ENCODE assay signal across 2 cellular contexts in the genomic region with DNA sequence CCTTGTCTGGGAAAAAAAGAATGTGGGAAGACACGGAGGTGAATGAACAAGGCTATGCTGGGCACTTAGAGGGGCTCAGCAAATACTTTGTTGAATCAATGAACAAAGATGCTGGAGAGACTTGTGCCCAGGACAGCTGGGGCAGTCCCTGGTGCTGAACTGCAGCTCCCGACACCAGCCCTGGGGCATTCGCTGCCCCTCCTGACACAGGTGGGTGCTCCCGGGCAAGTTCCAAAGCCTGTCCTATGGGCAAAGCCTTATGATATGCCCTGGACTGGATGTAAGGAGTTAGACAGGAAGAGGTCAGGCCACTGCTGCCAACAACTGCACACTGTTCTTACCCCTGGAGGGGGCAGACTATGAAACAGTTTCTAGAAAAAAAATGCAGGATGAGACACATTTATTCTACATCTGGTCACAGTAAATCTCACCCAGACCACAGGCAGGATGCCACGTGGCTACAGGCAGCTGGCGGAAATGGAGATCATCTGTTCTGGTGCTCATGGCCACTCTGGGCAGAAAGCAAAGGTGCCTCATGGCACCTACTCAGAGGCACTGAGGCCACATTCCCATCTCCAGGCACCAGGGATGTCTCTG.
TF ChIP-seq lines count a peak whose summit lies in the region.

No MANE protein-coding gene starts in this region.

TF ChIP-seq in A549, 52 proteins besides CTCF, POLR2A, EP300 and RAD21:
- no peak for TF ChIP-seq HDAC2 (IDR thresholded peaks at IDR 0.05)
- no peak for TF ChIP-seq SMC3 (IDR thresholded peaks at IDR 0.05)
- TF ChIP-seq, protein P1, sequence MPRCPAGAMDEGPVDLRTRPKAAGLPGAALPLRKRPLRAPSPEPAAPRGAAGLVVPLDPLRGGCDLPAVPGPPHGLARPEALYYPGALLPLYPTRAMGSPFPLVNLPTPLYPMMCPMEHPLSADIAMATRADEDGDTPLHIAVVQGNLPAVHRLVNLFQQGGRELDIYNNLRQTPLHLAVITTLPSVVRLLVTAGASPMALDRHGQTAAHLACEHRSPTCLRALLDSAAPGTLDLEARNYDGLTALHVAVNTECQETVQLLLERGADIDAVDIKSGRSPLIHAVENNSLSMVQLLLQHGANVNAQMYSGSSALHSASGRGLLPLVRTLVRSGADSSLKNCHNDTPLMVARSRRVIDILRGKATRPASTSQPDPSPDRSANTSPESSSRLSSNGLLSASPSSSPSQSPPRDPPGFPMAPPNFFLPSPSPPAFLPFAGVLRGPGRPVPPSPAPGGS (IDR thresholded peaks at IDR 0.05) = no peak
- TF ChIP-seq MYC (IDR thresholded peaks at IDR 0.05; ENCODE audit: borderline replicate concordance, low read length) = no peak
- no peak for TF ChIP-seq RCOR1 (IDR thresholded peaks at IDR 0.05; ENCODE audit: low read depth, low read length)
- TF ChIP-seq NPAS2 (CRISPR knock-in tag; IDR thresholded peaks at IDR 0.05; ENCODE audit: borderline replicate concordance) = no peak
- no peak for TF ChIP-seq ZFP36 (IDR thresholded peaks at IDR 0.05; ENCODE audit: borderline replicate concordance, partially characterized antibody)
- TF ChIP-seq CHD2 (IDR thresholded peaks at IDR 0.05; ENCODE audit: low read length, partially characterized antibody) = no peak
- TF ChIP-seq MAZ (IDR thresholded peaks at IDR 0.05; ENCODE audit: borderline replicate concordance, low read depth, low read length) = no peak
- TF ChIP-seq JUN (IDR thresholded peaks at IDR 0.05) = no peak
- TF ChIP-seq, protein P2, sequence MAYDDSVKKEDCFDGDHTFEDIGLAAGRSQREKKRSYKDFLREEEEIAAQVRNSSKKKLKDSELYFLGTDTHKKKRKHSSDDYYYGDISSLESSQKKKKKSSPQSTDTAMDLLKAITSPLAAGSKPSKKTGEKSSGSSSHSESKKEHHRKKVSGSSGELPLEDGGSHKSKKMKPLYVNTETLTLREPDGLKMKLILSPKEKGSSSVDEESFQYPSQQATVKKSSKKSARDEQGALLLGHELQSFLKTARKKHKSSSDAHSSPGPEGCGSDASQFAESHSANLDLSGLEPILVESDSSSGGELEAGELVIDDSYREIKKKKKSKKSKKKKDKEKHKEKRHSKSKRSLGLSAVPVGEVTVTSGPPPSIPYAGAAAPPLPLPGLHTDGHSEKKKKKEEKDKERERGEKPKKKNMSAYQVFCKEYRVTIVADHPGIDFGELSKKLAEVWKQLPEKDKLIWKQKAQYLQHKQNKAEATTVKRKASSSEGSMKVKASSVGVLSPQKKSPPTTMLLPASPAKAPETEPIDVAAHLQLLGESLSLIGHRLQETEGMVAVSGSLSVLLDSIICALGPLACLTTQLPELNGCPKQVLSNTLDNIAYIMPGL (CRISPR knock-in tag; IDR thresholded peaks at IDR 0.05; ENCODE audit: borderline replicate concordance) = no peak
- TF ChIP-seq CBX2 (IDR thresholded peaks at IDR 0.05; ENCODE audit: borderline replicate concordance, low read depth) = no peak
- TF ChIP-seq, protein P3, sequence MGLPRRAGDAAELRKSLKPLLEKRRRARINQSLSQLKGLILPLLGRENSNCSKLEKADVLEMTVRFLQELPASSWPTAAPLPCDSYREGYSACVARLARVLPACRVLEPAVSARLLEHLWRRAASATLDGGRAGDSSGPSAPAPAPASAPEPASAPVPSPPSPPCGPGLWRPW (IDR thresholded peaks at IDR 0.05) = no peak
- TF ChIP-seq, protein P4, sequence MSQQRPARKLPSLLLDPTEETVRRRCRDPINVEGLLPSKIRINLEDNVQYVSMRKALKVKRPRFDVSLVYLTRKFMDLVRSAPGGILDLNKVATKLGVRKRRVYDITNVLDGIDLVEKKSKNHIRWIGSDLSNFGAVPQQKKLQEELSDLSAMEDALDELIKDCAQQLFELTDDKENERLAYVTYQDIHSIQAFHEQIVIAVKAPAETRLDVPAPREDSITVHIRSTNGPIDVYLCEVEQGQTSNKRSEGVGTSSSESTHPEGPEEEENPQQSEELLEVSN (IDR thresholded peaks at IDR 0.05; ENCODE audit: borderline replicate concordance, low read depth) = no peak
- TF ChIP-seq HOXB13 (CRISPR knock-in tag; IDR thresholded peaks at IDR 0.05; ENCODE audit: low read depth) = no peak
- no peak for TF ChIP-seq CEBPB (IDR thresholded peaks at IDR 0.05)
- TF ChIP-seq GATA3 (IDR thresholded peaks at IDR 0.05; ENCODE audit: borderline replicate concordance) = no peak
- TF ChIP-seq EHF (CRISPR knock-in tag; IDR thresholded peaks at IDR 0.05) = no peak

TF ChIP-seq in HepG2, 621 proteins besides CTCF, POLR2A, EP300 and RAD21:
- no peak for TF ChIP-seq GLI4 (CRISPR knock-in tag; IDR thresholded peaks at IDR 0.05; ENCODE audit: borderline replicate concordance)
- TF ChIP-seq, protein P5, sequence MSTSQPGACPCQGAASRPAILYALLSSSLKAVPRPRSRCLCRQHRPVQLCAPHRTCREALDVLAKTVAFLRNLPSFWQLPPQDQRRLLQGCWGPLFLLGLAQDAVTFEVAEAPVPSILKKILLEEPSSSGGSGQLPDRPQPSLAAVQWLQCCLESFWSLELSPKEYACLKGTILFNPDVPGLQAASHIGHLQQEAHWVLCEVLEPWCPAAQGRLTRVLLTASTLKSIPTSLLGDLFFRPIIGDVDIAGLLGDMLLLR (CRISPR knock-in tag; IDR thresholded peaks at IDR 0.05) = no peak
- no peak for TF ChIP-seq ZSCAN29 (CRISPR knock-in tag; conservative IDR thresholded peaks at IDR 0.05)
- no peak for TF ChIP-seq ZNF773 (CRISPR knock-in tag; IDR thresholded peaks at IDR 0.05; ENCODE audit: borderline replicate concordance)
- no peak for TF ChIP-seq BRD4 (CRISPR knock-in tag; IDR thresholded peaks at IDR 0.05)
- TF ChIP-seq, protein P6, sequence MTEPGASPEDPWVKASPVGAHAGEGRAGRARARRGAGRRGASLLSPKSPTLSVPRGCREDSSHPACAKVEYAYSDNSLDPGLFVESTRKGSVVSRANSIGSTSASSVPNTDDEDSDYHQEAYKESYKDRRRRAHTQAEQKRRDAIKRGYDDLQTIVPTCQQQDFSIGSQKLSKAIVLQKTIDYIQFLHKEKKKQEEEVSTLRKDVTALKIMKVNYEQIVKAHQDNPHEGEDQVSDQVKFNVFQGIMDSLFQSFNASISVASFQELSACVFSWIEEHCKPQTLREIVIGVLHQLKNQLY (CRISPR knock-in tag; IDR thresholded peaks at IDR 0.05) = no peak
- TF ChIP-seq, protein P7, sequence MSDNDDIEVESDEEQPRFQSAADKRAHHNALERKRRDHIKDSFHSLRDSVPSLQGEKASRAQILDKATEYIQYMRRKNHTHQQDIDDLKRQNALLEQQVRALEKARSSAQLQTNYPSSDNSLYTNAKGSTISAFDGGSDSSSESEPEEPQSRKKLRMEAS (IDR thresholded peaks at IDR 0.05) = no peak
- TF ChIP-seq ZBTB3 (CRISPR knock-in tag; IDR thresholded peaks at IDR 0.05; ENCODE audit: borderline replicate concordance, low read depth) = no peak
- no peak for TF ChIP-seq SPEN (CRISPR knock-in tag; IDR thresholded peaks at IDR 0.05; ENCODE audit: low read depth)
- TF ChIP-seq, protein P8, sequence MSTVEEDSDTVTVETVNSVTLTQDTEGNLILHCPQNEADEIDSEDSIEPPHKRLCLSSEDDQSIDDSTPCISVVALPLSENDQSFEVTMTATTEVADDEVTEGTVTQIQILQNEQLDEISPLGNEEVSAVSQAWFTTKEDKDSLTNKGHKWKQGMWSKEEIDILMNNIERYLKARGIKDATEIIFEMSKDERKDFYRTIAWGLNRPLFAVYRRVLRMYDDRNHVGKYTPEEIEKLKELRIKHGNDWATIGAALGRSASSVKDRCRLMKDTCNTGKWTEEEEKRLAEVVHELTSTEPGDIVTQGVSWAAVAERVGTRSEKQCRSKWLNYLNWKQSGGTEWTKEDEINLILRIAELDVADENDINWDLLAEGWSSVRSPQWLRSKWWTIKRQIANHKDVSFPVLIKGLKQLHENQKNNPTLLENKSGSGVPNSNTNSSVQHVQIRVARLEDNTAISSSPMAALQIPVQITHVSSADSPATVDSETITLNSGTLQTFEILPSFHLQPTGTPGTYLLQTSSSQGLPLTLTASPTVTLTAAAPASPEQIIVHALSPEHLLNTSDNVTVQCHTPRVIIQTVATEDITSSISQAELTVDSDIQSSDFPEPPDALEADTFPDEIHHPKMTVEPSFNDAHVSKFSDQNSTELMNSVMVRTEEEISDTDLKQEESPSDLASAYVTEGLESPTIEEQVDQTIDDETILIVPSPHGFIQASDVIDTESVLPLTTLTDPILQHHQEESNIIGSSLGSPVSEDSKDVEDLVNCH (CRISPR knock-in tag; IDR thresholded peaks at IDR 0.05) = no peak
- TF ChIP-seq ZNF138 (CRISPR knock-in tag; IDR thresholded peaks at IDR 0.05; ENCODE audit: low read depth) = no peak
- TF ChIP-seq HNF4A (CRISPR knock-in tag; IDR thresholded peaks at IDR 0.05) = no peak
- TF ChIP-seq ZNF768 (CRISPR knock-in tag; IDR thresholded peaks at IDR 0.05) = no peak
- TF ChIP-seq, protein P9, sequence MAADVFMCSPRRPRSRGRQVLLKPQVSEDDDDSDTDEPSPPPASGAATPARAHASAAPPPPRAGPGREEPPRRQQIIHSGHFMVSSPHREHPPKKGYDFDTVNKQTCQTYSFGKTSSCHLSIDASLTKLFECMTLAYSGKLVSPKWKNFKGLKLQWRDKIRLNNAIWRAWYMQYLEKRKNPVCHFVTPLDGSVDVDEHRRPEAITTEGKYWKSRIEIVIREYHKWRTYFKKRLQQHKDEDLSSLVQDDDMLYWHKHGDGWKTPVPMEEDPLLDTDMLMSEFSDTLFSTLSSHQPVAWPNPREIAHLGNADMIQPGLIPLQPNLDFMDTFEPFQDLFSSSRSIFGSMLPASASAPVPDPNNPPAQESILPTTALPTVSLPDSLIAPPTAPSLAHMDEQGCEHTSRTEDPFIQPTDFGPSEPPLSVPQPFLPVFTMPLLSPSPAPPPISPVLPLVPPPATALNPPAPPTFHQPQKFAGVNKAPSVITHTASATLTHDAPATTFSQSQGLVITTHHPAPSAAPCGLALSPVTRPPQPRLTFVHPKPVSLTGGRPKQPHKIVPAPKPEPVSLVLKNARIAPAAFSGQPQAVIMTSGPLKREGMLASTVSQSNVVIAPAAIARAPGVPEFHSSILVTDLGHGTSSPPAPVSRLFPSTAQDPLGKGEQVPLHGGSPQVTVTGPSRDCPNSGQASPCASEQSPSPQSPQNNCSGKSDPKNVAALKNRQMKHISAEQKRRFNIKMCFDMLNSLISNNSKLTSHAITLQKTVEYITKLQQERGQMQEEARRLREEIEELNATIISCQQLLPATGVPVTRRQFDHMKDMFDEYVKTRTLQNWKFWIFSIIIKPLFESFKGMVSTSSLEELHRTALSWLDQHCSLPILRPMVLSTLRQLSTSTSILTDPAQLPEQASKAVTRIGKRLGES (CRISPR knock-in tag; IDR thresholded peaks at IDR 0.05; ENCODE audit: borderline replicate concordance) = no peak
- TF ChIP-seq ZNF790 (CRISPR knock-in tag; IDR thresholded peaks at IDR 0.05; ENCODE audit: borderline replicate concordance) = no peak
- no peak for TF ChIP-seq DMAP1 (CRISPR knock-in tag; IDR thresholded peaks at IDR 0.05)
- no peak for TF ChIP-seq DR1 (CRISPR knock-in tag; IDR thresholded peaks at IDR 0.05)
- TF ChIP-seq CCDC6 (CRISPR knock-in tag; IDR thresholded peaks at IDR 0.05) = no peak
- TF ChIP-seq, protein P10, sequence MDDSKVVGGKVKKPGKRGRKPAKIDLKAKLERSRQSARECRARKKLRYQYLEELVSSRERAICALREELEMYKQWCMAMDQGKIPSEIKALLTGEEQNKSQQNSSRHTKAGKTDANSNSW (CRISPR knock-in tag; IDR thresholded peaks at IDR 0.05; ENCODE audit: borderline replicate concordance) = no peak
- no peak for TF ChIP-seq HNRNPL (IDR thresholded peaks at IDR 0.05; ENCODE audit: low read depth, low read length)
